In the genomic region with DNA sequence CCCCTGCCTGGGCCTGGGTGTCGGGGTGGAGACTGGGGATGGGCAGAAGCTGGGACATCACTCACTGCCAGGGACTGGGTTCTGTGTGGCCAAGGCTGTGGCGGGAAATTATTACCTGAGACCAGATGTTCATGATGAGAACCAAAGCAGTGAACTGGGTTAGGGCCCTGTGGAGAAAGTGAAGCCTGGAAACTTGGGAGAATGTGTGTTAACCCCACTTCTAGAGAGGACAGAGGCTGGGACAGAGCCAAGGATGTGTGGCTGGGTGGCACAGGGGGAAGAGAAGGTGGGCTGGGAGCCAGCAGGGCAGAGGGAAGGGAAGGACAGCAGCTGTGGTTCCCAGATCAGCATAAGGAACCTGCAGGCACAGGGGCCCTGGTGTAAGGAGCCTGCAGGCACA, we compare ENCODE assay signal across 17 cellular contexts. TPM values are rescaled to one million over a fixed set of nuclear protein-coding genes. Genes with fewer than 3 reads are reported as not detected.
DNase-seq lines count a peak whose midpoint lies in the region; ATAC-seq and TF ChIP-seq lines count a peak whose summit lies in the region.
"Had no signal": no experiment of that assay in that cellular context is flagged by ENCODE, and none has a peak within 500 bp of the region (broad histone marks: within the 10 kb centered on the region; RNA-seq: fewer than 3 reads in every experiment).

No MANE protein-coding gene starts in this region.

- H3K36me3 ChIP-seq in body of pancreas (replicated peaks in 1 of 2; ENCODE audit: insufficient read depth in 1 of 2, low read depth in 2 of 2) (no peaks in the 10 kb centered on the region), neural progenitor cell (no peaks in the 10 kb centered on the region), gastroesophageal sphincter (no peaks in the 10 kb centered on the region)

- no peaks in the 10 kb centered on the region for H3F3A ChIP-seq in neural progenitor cell (ENCODE audit: low read depth)

- H3K79me2 ChIP-seq in neural progenitor cell (ENCODE audit: low read depth): no peaks in the 10 kb centered on the region

- DNase-seq in NCI-H1694 (lab: John Stamatoyannopoulos, UW) (peak; percentile 37), NCI-H1694 treated with DMSO at 0.1 percent for 48 hours (lab: John Stamatoyannopoulos, UW) (no peak), DMS 273 (lab: John Stamatoyannopoulos, UW; ENCODE audit: unreplicated experiment) (peak; percentile 81), body of pancreas (peak; percentile 28 to 89 (median 60)), neural progenitor cell (ENCODE audit: low spot score) (no peak), retina (no peak)
- DNase-seq: CD8-positive, alpha-beta T cell; COR-L47; DMS53; GM23248 had no signal

- H3K27me3 ChIP-seq in body of pancreas (no peaks in the 10 kb centered on the region), neural progenitor cell (no peaks in the 10 kb centered on the region), gastroesophageal sphincter (no peaks in the 10 kb centered on the region)

- WGBS in body of pancreas, 2 donors: 46 to 53% methylated on average over 2 of the region's 2 CpGs
- WGBS in gastroesophageal sphincter (ENCODE audit: low coverage in 1 of 2), 2 donors: 100% methylated on average over 1 of the region's 2 CpGs; no CpG with 5 or more reads in 1 of the 2 donors

- peaks cover 2% of the 10 kb centered on the region for H3K27me3 Mint-ChIP-seq in neural progenitor cell (ENCODE audit: insufficient read depth, low read depth)

- no peak for TF ChIP-seq CTCF in body of pancreas (IDR thresholded peaks at IDR 0.05)
- TF ChIP-seq CTCF in neural progenitor cell (IDR thresholded peaks at IDR 0.05): no peak
- TF ChIP-seq CTCF in gastroesophageal sphincter (IDR thresholded peaks at IDR 0.05): no peak

- H3K27ac Mint-ChIP-seq in neural progenitor cell: peak overlapping the region; percentile 6
- H3K27ac Mint-ChIP-seq: CD14-positive monocyte; CD8-positive, alpha-beta T cell had no signal

- intact Hi-C loops in body of pancreas (cut with DNase I): loop anchor here (10.0 kb wide), 2 partner anchors 133 to 267 kb away; no protein-coding TSS in a partner anchor

- H4K20me1 ChIP-seq in neural progenitor cell (ENCODE audit: low read depth): no peaks in the 10 kb centered on the region

- H3K27ac ChIP-seq in body of pancreas: peak overlapping the region; percentile 8 to 55 (median 53)
- H3K27ac ChIP-seq in neural progenitor cell: no peak overlapping the region
- H3K27ac ChIP-seq in gastroesophageal sphincter: no peak overlapping the region
- H3K27ac ChIP-seq: 22Rv1, GM23248, HL-60 had no signal

- H3K9me3 ChIP-seq in body of pancreas (no peaks in the 10 kb centered on the region), neural progenitor cell (ENCODE audit: low read depth) (no peaks in the 10 kb centered on the region), gastroesophageal sphincter (no peaks in the 10 kb centered on the region)

- TF ChIP-seq EP300 in gastroesophageal sphincter (IDR thresholded peaks at IDR 0.05): no peak

- no peak for TF ChIP-seq POLR2A in body of pancreas (IDR thresholded peaks at IDR 0.05)
- TF ChIP-seq POLR2A in gastroesophageal sphincter (IDR thresholded peaks at IDR 0.05): no peak

- H3K36me3 Mint-ChIP-seq in neural progenitor cell: no peaks in the 10 kb centered on the region
- H3K36me3 Mint-ChIP-seq: CD14-positive monocyte; CD8-positive, alpha-beta T cell had no signal

- ATAC-seq in body of pancreas: peak; percentile 57
- ATAC-seq in GM21390 (IDR thresholded peaks at IDR 0.05; ENCODE audit: unreplicated experiment): no peak
- no peak for ATAC-seq in gastroesophageal sphincter
- ATAC-seq: CD8-positive, alpha-beta T cell; GM12878; HCT116 had no signal

- no peak overlapping the region for H3K4me2 ChIP-seq in neural progenitor cell

- no peak overlapping the region for H2AFZ ChIP-seq in neural progenitor cell (replicated peaks)
- H2AFZ ChIP-seq: GM23248 had no signal

- H3K4me3 Mint-ChIP-seq in neural progenitor cell: no peak overlapping the region
- H3K4me3 Mint-ChIP-seq: CD14-positive monocyte; CD8-positive, alpha-beta T cell had no signal

- H3K4me1 ChIP-seq in body of pancreas (peaks cover 34% of the 10 kb centered on the region), neural progenitor cell (no peaks in the 10 kb centered on the region), gastroesophageal sphincter (peaks cover 0 to 6% (median 0%) of the 10 kb centered on the region in 3 donors)

- no peaks in the 10 kb centered on the region for H3K4me1 Mint-ChIP-seq in neural progenitor cell
- H3K4me1 Mint-ChIP-seq: CD14-positive monocyte had no signal

- no peak overlapping the region for H3K4me3 ChIP-seq in body of pancreas
- H3K4me3 ChIP-seq in neural progenitor cell: no peak overlapping the region
- H3K4me3 ChIP-seq in gastroesophageal sphincter: no peak overlapping the region
- H3K4me3 ChIP-seq: GM12878, GM23248 had no signal

- no peak overlapping the region for H3K9ac ChIP-seq in neural progenitor cell
- H3K9ac ChIP-seq: GM23248 had no signal

- no peaks in the 10 kb centered on the region for H3K9me3 Mint-ChIP-seq in neural progenitor cell
- H3K9me3 Mint-ChIP-seq: CD14-positive monocyte; CD8-positive, alpha-beta T cell had no signal

RNA-seq across cellular contexts. Expression of a gene that starts 31.3 kb away (rescaled TPM):
- 10 to 100 TPM in 1 of 2 donors, 1 to 10 TPM in 1; 7.9 to 15.3 TPM for total RNA-seq in body of pancreas
- total RNA-seq in neural progenitor cell (ENCODE audit: low replicate concordance): 2.0 and 2.5 TPM in 2 replicates
- total RNA-seq in gastroesophageal sphincter: 1 to 10 TPM in 2 of 4 donors, under 1 TPM in 2; 0.81 to 2.2 (median 1.4) TPM

Comparison
In these comparisons a context has a peak if more than half of its experiments do, and no peak if none do; other contexts are left out.
1. DNase-seq: peak in NCI-H1694 (single experiment), DMS 273 (single experiment) and body of pancreas (4 of 4); none in NCI-H1694 treated with DMSO at 0.1 percent for 48 hours (single experiment), neural progenitor cell (single experiment) and retina (single experiment).
2. H3K27ac ChIP-seq: peak in body of pancreas (4 of 4); none in neural progenitor cell (single experiment) and gastroesophageal sphincter (0 of 4).